Comparison of ENCODE assay signal across 1 cellular context in the genomic region with DNA sequence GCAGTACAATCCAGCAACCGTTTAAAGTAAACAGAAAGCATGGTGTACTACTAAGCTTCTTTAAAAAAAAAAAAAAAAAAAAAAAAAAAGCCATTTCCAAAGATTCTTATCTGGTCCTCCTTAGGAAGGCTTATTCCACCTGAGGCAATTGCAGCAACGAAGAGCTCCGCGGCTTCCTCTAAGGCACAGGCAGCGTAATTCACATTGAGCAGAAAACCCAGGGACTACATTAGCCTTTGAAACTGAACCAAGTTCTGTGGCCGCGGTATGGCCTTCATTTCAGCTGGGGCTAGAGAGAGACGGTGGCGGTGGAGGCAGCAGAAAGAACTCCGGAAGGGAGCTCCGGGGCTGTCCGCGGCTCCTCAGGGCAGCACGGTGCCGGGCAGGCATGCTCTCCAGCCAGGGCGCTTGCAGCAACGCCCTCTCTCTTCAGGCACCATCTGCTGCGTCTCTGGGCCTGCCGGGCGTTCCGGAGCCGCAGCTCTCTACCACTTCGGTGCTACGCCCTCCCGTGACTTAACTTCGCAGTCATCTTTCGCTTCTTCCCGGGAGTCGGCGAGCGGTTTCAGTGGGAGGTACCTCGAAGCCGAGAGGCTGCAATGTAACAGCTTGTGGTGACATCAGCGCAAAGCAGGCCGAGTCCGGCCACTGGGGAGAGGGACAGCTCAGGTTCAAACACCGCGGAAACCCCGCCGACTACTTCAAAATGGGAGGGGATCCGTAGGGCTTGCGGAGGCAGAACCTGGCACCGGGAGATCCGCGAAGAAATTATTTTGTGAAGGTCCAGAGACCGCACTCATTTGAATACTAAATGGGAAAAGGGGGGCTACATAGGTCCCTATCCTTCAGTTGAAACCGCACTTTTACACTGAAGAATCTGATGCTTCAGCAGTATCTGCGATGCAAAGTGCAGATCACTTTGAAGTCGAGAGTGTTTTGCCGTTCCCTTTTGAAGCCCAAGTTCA.
TF ChIP-seq lines count a peak whose summit lies in the region.

No MANE protein-coding gene starts in this region.

TF ChIP-seq in GM12878, 131 proteins besides CTCF, POLR2A, EP300 and RAD21 (continued from another document):
- peak; percentile 87 for TF ChIP-seq IKZF1 (conservative IDR thresholded peaks at IDR 0.05)
- TF ChIP-seq BRCA1 (IDR thresholded peaks at IDR 0.05; ENCODE audit: low read depth, low read length), result no peak
- TF ChIP-seq, protein P1, sequence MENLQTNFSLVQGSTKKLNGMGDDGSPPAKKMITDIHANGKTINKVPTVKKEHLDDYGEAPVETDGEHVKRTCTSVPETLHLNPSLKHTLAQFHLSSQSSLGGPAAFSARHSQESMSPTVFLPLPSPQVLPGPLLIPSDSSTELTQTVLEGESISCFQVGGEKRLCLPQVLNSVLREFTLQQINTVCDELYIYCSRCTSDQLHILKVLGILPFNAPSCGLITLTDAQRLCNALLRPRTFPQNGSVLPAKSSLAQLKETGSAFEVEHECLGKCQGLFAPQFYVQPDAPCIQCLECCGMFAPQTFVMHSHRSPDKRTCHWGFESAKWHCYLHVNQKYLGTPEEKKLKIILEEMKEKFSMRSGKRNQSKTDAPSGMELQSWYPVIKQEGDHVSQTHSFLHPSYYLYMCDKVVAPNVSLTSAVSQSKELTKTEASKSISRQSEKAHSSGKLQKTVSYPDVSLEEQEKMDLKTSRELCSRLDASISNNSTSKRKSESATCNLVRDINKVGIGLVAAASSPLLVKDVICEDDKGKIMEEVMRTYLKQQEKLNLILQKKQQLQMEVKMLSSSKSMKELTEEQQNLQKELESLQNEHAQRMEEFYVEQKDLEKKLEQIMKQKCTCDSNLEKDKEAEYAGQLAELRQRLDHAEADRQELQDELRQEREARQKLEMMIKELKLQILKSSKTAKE (IDR thresholded peaks at IDR 0.05; ENCODE audit: low read depth, poor library complexity, severe bottlenecking), result no peak
- no peak for TF ChIP-seq YBX1 (IDR thresholded peaks at IDR 0.05)
- no peak for TF ChIP-seq ESRRA (IDR thresholded peaks at IDR 0.05; ENCODE audit: low read length)
- peak; percentile 93 to 95 for TF ChIP-seq BHLHE40 (IDR thresholded peaks at IDR 0.05; ENCODE audit: borderline replicate concordance in 1 of 2, low read depth in 2 of 2, low read length in 1 of 2)
- no peak for TF ChIP-seq ASH2L (IDR thresholded peaks at IDR 0.05; ENCODE audit: borderline replicate concordance, low read depth)
- no peak; the same call in 1 of the 2 replicates for TF ChIP-seq ZBTB40 (IDR thresholded peaks at IDR 0.05; ENCODE audit: borderline replicate concordance)
- no peak for TF ChIP-seq SMAD5 (IDR thresholded peaks at IDR 0.05; ENCODE audit: low read depth)
- TF ChIP-seq ZNF24 (IDR thresholded peaks at IDR 0.05), result no peak
- TF ChIP-seq, protein P2, sequence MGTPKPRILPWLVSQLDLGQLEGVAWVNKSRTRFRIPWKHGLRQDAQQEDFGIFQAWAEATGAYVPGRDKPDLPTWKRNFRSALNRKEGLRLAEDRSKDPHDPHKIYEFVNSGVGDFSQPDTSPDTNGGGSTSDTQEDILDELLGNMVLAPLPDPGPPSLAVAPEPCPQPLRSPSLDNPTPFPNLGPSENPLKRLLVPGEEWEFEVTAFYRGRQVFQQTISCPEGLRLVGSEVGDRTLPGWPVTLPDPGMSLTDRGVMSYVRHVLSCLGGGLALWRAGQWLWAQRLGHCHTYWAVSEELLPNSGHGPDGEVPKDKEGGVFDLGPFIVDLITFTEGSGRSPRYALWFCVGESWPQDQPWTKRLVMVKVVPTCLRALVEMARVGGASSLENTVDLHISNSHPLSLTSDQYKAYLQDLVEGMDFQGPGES (IDR thresholded peaks at IDR 0.05), result no peak
- TF ChIP-seq HDAC2 (IDR thresholded peaks at IDR 0.05), result no peak
- no peak for TF ChIP-seq TCF3 (IDR thresholded peaks at IDR 0.05; ENCODE audit: borderline replicate concordance, insufficient read depth, low read depth, low read length)
- no peak for TF ChIP-seq SUPT20H (IDR thresholded peaks at IDR 0.05; ENCODE audit: borderline replicate concordance, control insufficient read depth, low read depth, low read length)
- no peak for TF ChIP-seq CHD1 (IDR thresholded peaks at IDR 0.05; ENCODE audit: low read depth, low read length)
- no peak for TF ChIP-seq PAX8 (IDR thresholded peaks at IDR 0.05)
- no peak for TF ChIP-seq NFYA (IDR thresholded peaks at IDR 0.05; ENCODE audit: borderline replicate concordance, low read depth, low read length)
- 0 out of 2 replicates have a peak, but pooled peaks have one; percentile 12 for TF ChIP-seq IRF4 (IDR thresholded peaks at IDR 0.05; ENCODE audit: low read depth, low read length)
- peak; percentile 29; the same call in 1 of the 2 replicates for TF ChIP-seq HCFC1 (IDR thresholded peaks at IDR 0.05; ENCODE audit: low read length)
- TF ChIP-seq SUZ12 (IDR thresholded peaks at IDR 0.05; ENCODE audit: unreplicated experiment), result no peak
- no peak for TF ChIP-seq GABPA (IDR thresholded peaks at IDR 0.05; ENCODE audit: low read depth)
- no peak for TF ChIP-seq HDAC6 (IDR thresholded peaks at IDR 0.05; ENCODE audit: unreplicated experiment)
- TF ChIP-seq SMC3 (IDR thresholded peaks at IDR 0.05; ENCODE audit: borderline replicate concordance, low read length), result no peak
- TF ChIP-seq SREBF1 (IDR thresholded peaks at IDR 0.05; ENCODE audit: low read length), result no peak
- no peak for TF ChIP-seq FOS (IDR thresholded peaks at IDR 0.05; ENCODE audit: borderline replicate concordance, extremely low read depth, insufficient read length)
- TF ChIP-seq BACH1 (IDR thresholded peaks at IDR 0.05; ENCODE audit: borderline replicate concordance), result peak; percentile 82; the same call in 1 of the 2 replicates
- TF ChIP-seq, protein P3, sequence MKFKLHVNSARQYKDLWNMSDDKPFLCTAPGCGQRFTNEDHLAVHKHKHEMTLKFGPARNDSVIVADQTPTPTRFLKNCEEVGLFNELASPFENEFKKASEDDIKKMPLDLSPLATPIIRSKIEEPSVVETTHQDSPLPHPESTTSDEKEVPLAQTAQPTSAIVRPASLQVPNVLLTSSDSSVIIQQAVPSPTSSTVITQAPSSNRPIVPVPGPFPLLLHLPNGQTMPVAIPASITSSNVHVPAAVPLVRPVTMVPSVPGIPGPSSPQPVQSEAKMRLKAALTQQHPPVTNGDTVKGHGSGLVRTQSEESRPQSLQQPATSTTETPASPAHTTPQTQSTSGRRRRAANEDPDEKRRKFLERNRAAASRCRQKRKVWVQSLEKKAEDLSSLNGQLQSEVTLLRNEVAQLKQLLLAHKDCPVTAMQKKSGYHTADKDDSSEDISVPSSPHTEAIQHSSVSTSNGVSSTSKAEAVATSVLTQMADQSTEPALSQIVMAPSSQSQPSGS (IDR thresholded peaks at IDR 0.05; ENCODE audit: low read length), result 0 out of 2 replicates have a peak, but pooled peaks have one; percentile 32
- TF ChIP-seq DPF2 (IDR thresholded peaks at IDR 0.05), result peak; percentile 64
- no peak; the same call in none of the 2 replicates for TF ChIP-seq FOXM1 (IDR thresholded peaks at IDR 0.05; ENCODE audit: low read depth, low read length)
TF ChIP-seq in GM12878: peak in this region for 47.
